Comparison of ENCODE assay signal across 22 cellular contexts in genomic region chr3:120495809-120496208, GRCh38. TPM values are rescaled to one million over a fixed set of nuclear protein-coding genes. Genes with fewer than 3 reads are reported as not detected.
DNase-seq lines count a peak whose midpoint lies in the region; ATAC-seq and TF ChIP-seq lines count a peak whose summit lies in the region.
"Had no signal": no experiment of that assay in that cellular context is flagged by ENCODE, and none has a peak within 500 bp of the region (broad histone marks: within the 10 kb centered on the region; RNA-seq: fewer than 3 reads in every experiment).

No MANE protein-coding gene starts in this region.

- no peak for TF ChIP-seq EP300 in sigmoid colon (IDR thresholded peaks at IDR 0.05)

- ATAC-seq in stimulated activated memory B cell treated with anti-CD40 and anti-IgM and Interleukin-4, amounts not matched to agents 10 μg/mL and 1 μg/mL and 100 μg/mL, for 72 hours, result no peak

- TF ChIP-seq CTCF in H9 (conservative IDR thresholded peaks at IDR 0.05) (no peak), epithelial cell of esophagus (IDR thresholded peaks at IDR 0.05; ENCODE audit: insufficient read depth, low read depth, low read length, missing control alignments) (no peak), sigmoid colon (IDR thresholded peaks at IDR 0.05) (no peak)

- no peak overlapping the region for H3K9ac ChIP-seq in H9 (ENCODE audit: extremely low read depth, insufficient read length, low read length)

- H3K9me3 ChIP-seq in H9 (ENCODE audit: control insufficient read depth, low read depth, low read length), result no peaks in the 10 kb centered on the region
- no peaks in the 10 kb centered on the region for H3K9me3 ChIP-seq in sigmoid colon

- H3K4me2 ChIP-seq in H9 (ENCODE audit: insufficient read depth, insufficient read length, low read length), result no peak overlapping the region

- no peak for TF ChIP-seq POLR2A in sigmoid colon (IDR thresholded peaks at IDR 0.05)

- no peak overlapping the region for H3K14ac ChIP-seq in H9 (ENCODE audit: insufficient read depth, low read length)

- H2AFZ ChIP-seq in H9 (ENCODE audit: low read length), result no peak overlapping the region

- no peak overlapping the region for H4K8ac ChIP-seq in H9 (replicated peaks; ENCODE audit: insufficient read length, low read depth, low read length)

- H3K79me1 ChIP-seq in H9 (ENCODE audit: insufficient read depth, low read depth, low read length, poor library complexity, severe bottlenecking), result no peaks in the 10 kb centered on the region

- H2AK5ac ChIP-seq in H9 (ENCODE audit: insufficient read length, low read length), result no peak overlapping the region

- H3K9me3 Mint-ChIP-seq in H9, result peaks cover 13 to 14% of the 10 kb centered on the region in 2 experiments
- H3K9me3 Mint-ChIP-seq in stimulated activated memory B cell treated with anti-CD40 and anti-IgM and Interleukin-4, amounts not matched to agents 10 μg/mL and 1 μg/mL and 100 μg/mL, for 72 hours, result peaks cover 12% of the 10 kb centered on the region

- no peak overlapping the region for H3K18ac ChIP-seq in H9 (ENCODE audit: insufficient read length, low read depth, low read length)

- H3T11ph ChIP-seq in H9 (ENCODE audit: low read length), result no peak overlapping the region

- no peak overlapping the region for H3K4me3 Mint-ChIP-seq in H9
- no peak overlapping the region for H3K4me3 Mint-ChIP-seq in stimulated activated memory B cell treated with anti-CD40 and anti-IgM and Interleukin-4, amounts not matched to agents 10 μg/mL and 1 μg/mL and 100 μg/mL, for 72 hours
- H3K4me3 Mint-ChIP-seq: CD8-positive, alpha-beta memory T cell; neural crest cell had no signal

- peaks cover 32 to 33% of the 10 kb centered on the region in 2 experiments for H3K4me1 Mint-ChIP-seq in H9
- H3K4me1 Mint-ChIP-seq in stimulated activated memory B cell treated with anti-CD40 and anti-IgM and Interleukin-4, amounts not matched to agents 10 μg/mL and 1 μg/mL and 100 μg/mL, for 72 hours, result no peaks in the 10 kb centered on the region
- H3K4me1 Mint-ChIP-seq: CD8-positive, alpha-beta memory T cell had no signal

- H3K36me3 ChIP-seq in sigmoid colon, result no peaks in the 10 kb centered on the region
- H3K36me3 ChIP-seq: esophagus squamous epithelium, upper lobe of left lung had no signal

- H2BK5ac ChIP-seq in H9 (ENCODE audit: insufficient read length, low read length), result no peak overlapping the region

- no peaks in the 10 kb centered on the region for H3K23me2 ChIP-seq in H9 (ENCODE audit: insufficient read length, low read depth, low read length, poor library complexity, severe bottlenecking)

- CTCF ChIA-PET in HEK293T (lab: Yijun Ruan, JAX), result no interaction called here

- no peak overlapping the region for H2BK20ac ChIP-seq in H9 (ENCODE audit: low read depth, low read length, poor library complexity, severe bottlenecking)

- no peak overlapping the region for H3K4ac ChIP-seq in H9 (ENCODE audit: low read depth, low read length)

- WGBS in H9 (ENCODE audit: extremely low coverage, insufficient read length, low lambda C conversion rate), result no CpG with 5 or more reads among the region's 2 CpGs
- 84 to 96% methylated on average over 2 of the region's 2 CpGs for WGBS in sigmoid colon, 2 donors

- H2BK120ac ChIP-seq in H9 (ENCODE audit: low read depth, low read length, poor library complexity, severe bottlenecking), result no peak overlapping the region

- no peak overlapping the region for H3K4me3 ChIP-seq in epithelial cell of esophagus (ENCODE audit: low read length)
- H3K4me3 ChIP-seq in sigmoid colon, result no peak overlapping the region
- H3K4me3 ChIP-seq: dorsolateral prefrontal cortex, esophagus squamous epithelium, upper lobe of left lung had no signal

- H3K36me3 Mint-ChIP-seq in H9 (ENCODE audit: insufficient read depth in 1 of 3, low read depth in 3 of 3), result peaks cover 7 to 16% (median 10%) of the 10 kb centered on the region in 3 experiments
- H3K36me3 Mint-ChIP-seq in stimulated activated memory B cell treated with anti-CD40 and anti-IgM and Interleukin-4, amounts not matched to agents 10 μg/mL and 1 μg/mL and 100 μg/mL, for 72 hours, result no peaks in the 10 kb centered on the region
- H3K36me3 Mint-ChIP-seq: CD8-positive, alpha-beta memory T cell had no signal

- POLR2A ChIA-PET in HEK293T (lab: Yijun Ruan, JAX), result no interaction called here

- no peaks in the 10 kb centered on the region for H4K20me1 ChIP-seq in H9 (ENCODE audit: control insufficient read depth, insufficient read depth, insufficient read length)

- H3K27ac Mint-ChIP-seq in H9, result no peak overlapping the region
- H3K27ac Mint-ChIP-seq in stimulated activated memory B cell treated with anti-CD40 and anti-IgM and Interleukin-4, amounts not matched to agents 10 μg/mL and 1 μg/mL and 100 μg/mL, for 72 hours, result no peak overlapping the region

- H3K4me1 ChIP-seq in H9 (ENCODE audit: insufficient read depth, low read length), result peaks cover 3% of the 10 kb centered on the region; the same call in 1 of the 2 replicates
- peaks cover 0 to 33% (median 22%) of the 10 kb centered on the region in 4 donors for H3K4me1 ChIP-seq in sigmoid colon

- H3K27me3 Mint-ChIP-seq in H9 (ENCODE audit: low read depth), result no peaks in the 10 kb centered on the region
- peaks cover 13% of the 10 kb centered on the region for H3K27me3 Mint-ChIP-seq in stimulated activated memory B cell treated with anti-CD40 and anti-IgM and Interleukin-4, amounts not matched to agents 10 μg/mL and 1 μg/mL and 100 μg/mL, for 72 hours

- no peak overlapping the region for H2BK12ac ChIP-seq in H9 (ENCODE audit: insufficient read length, low read depth, low read length)

- H3K27ac ChIP-seq in H9 (ENCODE audit: insufficient read length, low read depth, low read length) (peak overlapping the region; percentile 61), sigmoid colon (peak overlapping the region; percentile 55 to 79 (median 70))
- H3K27ac ChIP-seq: dorsolateral prefrontal cortex, upper lobe of left lung had no signal

- H3K79me2 ChIP-seq in H9 (ENCODE audit: insufficient read depth, low read length), result no peaks in the 10 kb centered on the region

- H3K23ac ChIP-seq in H9 (ENCODE audit: insufficient read length, low read depth, low read length), result no peak overlapping the region

- H3K56ac ChIP-seq in H9 (ENCODE audit: insufficient read length, low read depth, low read length), result no peak overlapping the region

- no peak overlapping the region for H4K91ac ChIP-seq in H9 (ENCODE audit: insufficient read length, low read depth, low read length)

- no peak overlapping the region for H4K5ac ChIP-seq in H9 (ENCODE audit: insufficient read length, low read depth, low read length)

- DNase-seq in H9, result no peak
- peak; percentile 60 for DNase-seq in NCI-H226
- DNase-seq in epithelial cell of esophagus (ENCODE audit: low read depth), result peak; percentile 23
- DNase-seq in sigmoid colon, result no peak
- no peak for DNase-seq in C1 segment of cervical spinal cord (lab: John Stamatoyannopoulos, UW)
- DNase-seq in HEK293T (ENCODE audit: extremely low spot score), result no peak
- no peak for DNase-seq in NCI-H2227 (lab: John Stamatoyannopoulos, UW; ENCODE audit: unreplicated experiment)
- DNase-seq: activated CD4-positive, CD25-positive, alpha-beta regulatory T cell treated with anti-CD3 and anti-CD28 coated beads, Interleukin-2, amount 50 U/mL, for 72 hours; CD8-positive, alpha-beta memory T cell; DMS79 treated with DMSO at 0.1 percent for 48 hours; dorsolateral prefrontal cortex; esophagus squamous epithelium; mesendoderm; MM.1S; NCI-H1930; NCI-H510A; SK-N-SH; stimulated activated CD4-positive, alpha-beta T cell treated with anti-CD3 and anti-CD28 coated beads, Interleukin-15, amount 100 ng/mL, for 24 hours; stimulated activated naive CD4-positive, alpha-beta T cell; upper lobe of left lung had no signal

- H3K27me3 ChIP-seq in H9 (ENCODE audit: insufficient read depth, low read length), result no peaks in the 10 kb centered on the region
- H3K27me3 ChIP-seq in sigmoid colon, result no peaks in the 10 kb centered on the region
- H3K27me3 ChIP-seq: dorsolateral prefrontal cortex, esophagus squamous epithelium, upper lobe of left lung had no signal

- H2BK15ac ChIP-seq in H9 (ENCODE audit: low read depth, low read length), result no peak overlapping the region

- intact Hi-C loops in sigmoid colon (cut with DNase I), result loop anchor here (5.0 kb wide), 1 partner anchor 44 kb away; the partner anchor contains the start of gene FSTL1

TF ChIP-seq in HEK293T, 16 proteins besides CTCF, POLR2A, EP300 and RAD21:
- TF ChIP-seq LEF1 (IDR thresholded peaks at IDR 0.05; ENCODE audit: borderline replicate concordance) (no peak), NFRKB (IDR thresholded peaks at IDR 0.05) (no peak), CTBP1 (IDR thresholded peaks at IDR 0.05; ENCODE audit: borderline replicate concordance) (no peak), ZNF384 (IDR thresholded peaks at IDR 0.05) (no peak), HDGF (IDR thresholded peaks at IDR 0.05; ENCODE audit: borderline replicate concordance) (no peak), SUZ12 (IDR thresholded peaks at IDR 0.05) (no peak), FOXA1 (IDR thresholded peaks at IDR 0.05) (no peak), FOXK2 (IDR thresholded peaks at IDR 0.05) (no peak), ARNT (IDR thresholded peaks at IDR 0.05) (no peak), BHLHE40 (IDR thresholded peaks at IDR 0.05; ENCODE audit: borderline replicate concordance) (no peak), FOXM1 (IDR thresholded peaks at IDR 0.05; ENCODE audit: borderline replicate concordance) (no peak), TARDBP (IDR thresholded peaks at IDR 0.05) (no peak), PKNOX1 (IDR thresholded peaks at IDR 0.05) (no peak), ELF4 (IDR thresholded peaks at IDR 0.05) (no peak), SP1 (IDR thresholded peaks at IDR 0.05) (no peak), L3MBTL2 (conservative IDR thresholded peaks at IDR 0.05) (no peak)

RNA-seq across cellular contexts. Expression of gene FSTL1, which starts 45.0 kb away (rescaled TPM):
- total RNA-seq in H9 (2021) (305 and 326 TPM in 2 replicates), sigmoid colon (100 to 1,000 TPM; 266 to 653 (median 320) TPM)
- 10 to 100 TPM in 2 of 3 donors, 1 to 10 TPM in 1; 8.1 to 56.2 (median 24.6) TPM for polyA plus RNA-seq in sigmoid colon
- polyA plus RNA-seq: CD8-positive, alpha-beta memory T cell had no signal

Comparison
In these comparisons a context has a peak if more than half of its experiments do, and no peak if none do; other contexts are left out.
1. DNase-seq: peak in NCI-H226 (single experiment) and epithelial cell of esophagus (single experiment); none in H9 (single experiment), sigmoid colon (single experiment), C1 segment of cervical spinal cord (0 of 14), HEK293T (single experiment) and NCI-H2227 (single experiment).